In genomic region chr7:100107125-100107737, GRCh38 we compare ENCODE assay signal across 17 cellular contexts. TPM values are rescaled to one million over a fixed set of nuclear protein-coding genes. Genes with fewer than 3 reads are reported as not detected.
DNase-seq lines count a peak whose midpoint lies in the region; ATAC-seq, FAIRE-seq and TF ChIP-seq lines count a peak whose summit lies in the region.
"Had no signal": no experiment of that assay in that cellular context is flagged by ENCODE, and none has a peak within 500 bp of the region (broad histone marks: within the 10 kb centered on the region; RNA-seq: fewer than 3 reads in every experiment).

No MANE protein-coding gene starts in this region.

- H3K36me3 ChIP-seq in OCI-LY7 (ENCODE audit: insufficient read depth, low read length): peaks cover 63% of the 10 kb centered on the region
- peaks cover 9 to 56% (median 38%) of the 10 kb centered on the region in 4 experiments; a peak in 7 of 8 replicates for H3K36me3 ChIP-seq in H1 (ENCODE audit: control insufficient read depth in 2 of 4, insufficient read depth in 4 of 4, low read length in 3 of 4)

- no peak overlapping the region for H2BK20ac ChIP-seq in H1 (ENCODE audit: low read length)

- TF ChIP-seq POLR2A in H1 (IDR thresholded peaks at IDR 0.05; ENCODE audit: control extremely low read depth in 1 of 2, low read depth in 2 of 2, low read length in 2 of 2): no peak

- no peaks in the 10 kb centered on the region for H3K9me2 ChIP-seq in OCI-LY7 (ENCODE audit: insufficient read depth, low read length)

- no peak for TF ChIP-seq CTCF in Calu3 (IDR thresholded peaks at IDR 0.05; ENCODE audit: unreplicated experiment)
- no peak for TF ChIP-seq CTCF in OCI-LY7 (conservative IDR thresholded peaks at IDR 0.05; ENCODE audit: low read length)
- TF ChIP-seq CTCF in H1 (IDR thresholded peaks at IDR 0.05; ENCODE audit: control extremely low read depth in 1 of 3, insufficient read depth in 1 of 3, low read depth in 1 of 3, low read length in 3 of 3): no peak

- ATAC-seq in sciatic nerve: peak; percentile 3
- no peak for ATAC-seq in HG03378 (IDR thresholded peaks at IDR 0.05; ENCODE audit: unreplicated experiment)
- ATAC-seq: Right ventricle myocardium inferior had no signal

- no peak overlapping the region for H2AFZ ChIP-seq in OCI-LY7 (ENCODE audit: low read length)
- no peak overlapping the region for H2AFZ ChIP-seq in H1 (ENCODE audit: low read length)

- H3K4me3 Mint-ChIP-seq in Calu3 (ENCODE audit: low read depth, unreplicated experiment): no peak overlapping the region
- H3K4me3 Mint-ChIP-seq: B cell had no signal

- no peaks in the 10 kb centered on the region for H3K4me1 Mint-ChIP-seq in Calu3 (ENCODE audit: low read depth, unreplicated experiment)

- H3K27me3 Mint-ChIP-seq in Calu3 (ENCODE audit: unreplicated experiment): no peaks in the 10 kb centered on the region
- H3K27me3 Mint-ChIP-seq: B cell; CD4-positive, CD25-positive, alpha-beta regulatory T cell; IgD-negative memory B cell had no signal

- no peak overlapping the region for H3K18ac ChIP-seq in H1 (ENCODE audit: extremely low read depth, low read length)

- no peaks in the 10 kb centered on the region; the same call in 1 of the 2 replicates for H3K79me1 ChIP-seq in H1 (ENCODE audit: low read depth, low read length)

- H3K4me3 ChIP-seq in OCI-LY7 (ENCODE audit: low read depth, low read length, poor library complexity, severe bottlenecking) (no peak overlapping the region), H1 (ENCODE audit: extremely low read depth in 1 of 4, insufficient read depth in 2 of 4, low read depth in 3 of 4, low read length in 4 of 4) (no peak overlapping the region)

- H3K9me3 ChIP-seq in OCI-LY7 (ENCODE audit: low read length) (no peaks in the 10 kb centered on the region), H1 (ENCODE audit: insufficient read depth in 2 of 2, low read depth in 1 of 2, low read length in 1 of 2) (no peaks in the 10 kb centered on the region)

- BruUV-seq in Calu3 (replicated peaks; lab: Mats Ljungman, UMichigan) (TSS peak; percentile 66), OCI-LY7 (replicated peaks; lab: Mats Ljungman, UMichigan) (TSS peak; percentile 96)

- H4K8ac ChIP-seq in H1 (ENCODE audit: extremely low read depth, insufficient read depth, low read length): no peak overlapping the region

- H3K27me3 ChIP-seq in H1 (replicated peaks in 1 of 4; ENCODE audit: control insufficient read depth in 3 of 4, extremely low read depth in 1 of 4, insufficient read depth in 3 of 4, low read length in 3 of 4): no peaks in the 10 kb centered on the region

- H3K23ac ChIP-seq in H1 (ENCODE audit: insufficient read length): no peak overlapping the region

- H2BK15ac ChIP-seq in H1 (ENCODE audit: low read length): no peak overlapping the region

- TF ChIP-seq EP300 in H1 (IDR thresholded peaks at IDR 0.05; ENCODE audit: borderline replicate concordance in 1 of 2, low read depth in 2 of 2, low read length in 2 of 2): no peak

- H3K56ac ChIP-seq in H1 (replicated peaks; ENCODE audit: insufficient read length, low read depth, low read length): no peak overlapping the region

- no peak for DNase-seq in Calu3
- no peak for DNase-seq in OCI-LY7 (ENCODE audit: low spot score)
- no peak for DNase-seq in H1 (ENCODE audit: low read depth in 1 of 2, low spot score in 2 of 2)
- DNase-seq in sciatic nerve (ENCODE audit: low spot score): no peak
- no peak for DNase-seq in iPS-NIHi7 (ENCODE audit: extremely low spot score)
- no peak for DNase-seq in RCC 7860 (ENCODE audit: low spot score)
- DNase-seq: CD4-positive, CD25-positive, alpha-beta regulatory T cell; DMS79; HCEC 1CT; NCI-H1417; NCI-H2029; NCI-H2171; NCI-H748 treated with DMSO at 0.1 percent for 48 hours had no signal

- H3K9ac ChIP-seq in H1 (replicated peaks in 1 of 4; ENCODE audit: extremely low read depth in 1 of 4, low read depth in 3 of 4, low read length in 3 of 4): no peak overlapping the region

- intact Hi-C loops in Calu3 (cut with micrococcal nuclease; ENCODE audit: unreplicated experiment) (no loop called here), OCI-LY7 (cut with micrococcal nuclease; ENCODE audit: unreplicated experiment) (no loop called here), sciatic nerve (cut with DNase I) (no loop called here)

- no peak for TF ChIP-seq RAD21 in H1 (IDR thresholded peaks at IDR 0.05 in 1 of 2, conservative IDR thresholded peaks at IDR 0.05 in 1 of 2; ENCODE audit: low read depth in 2 of 2, low read length in 2 of 2)

- no peak overlapping the region for H3K27ac Mint-ChIP-seq in Calu3 (ENCODE audit: unreplicated experiment)
- H3K27ac Mint-ChIP-seq: B cell; CD4-positive, CD25-positive, alpha-beta regulatory T cell had no signal

- WGBS in H1 (ENCODE audit: extremely low coverage in 1 of 2, insufficient coverage in 1 of 2, insufficient read length in 1 of 2, insufficient replicate concordance in 2 of 2, low coverage in 1 of 2, low lambda C conversion rate in 2 of 2, missing lambda C conversion rate in 1 of 2), 2 experiments: 96% methylated on average over 21 of the region's 25 CpGs; no CpG with 5 or more reads in 1 of the 2 experiments

- FAIRE-seq in H1 (lab: Jason Lieb, UNC) (no peak), RCC 7860 (lab: Jason Lieb, UNC) (no peak)

- H3K4me2 ChIP-seq in OCI-LY7 (ENCODE audit: low read length) (no peak overlapping the region), H1 (ENCODE audit: insufficient read depth in 1 of 2, low read depth in 2 of 2, low read length in 2 of 2) (no peak overlapping the region)

- peaks cover 42% of the 10 kb centered on the region for H3K36me3 Mint-ChIP-seq in Calu3 (ENCODE audit: insufficient read depth, unreplicated experiment)
- H3K36me3 Mint-ChIP-seq: IgD-negative memory B cell had no signal

- H4K91ac ChIP-seq in H1 (replicated peaks; ENCODE audit: insufficient read length, low read length): no peak overlapping the region

- CTCF ChIA-PET in Calu3 (lab: Charles Lee) (no interaction called here), OCI-LY7 (lab: Charles Lee; ENCODE audit: unreplicated experiment) (no interaction called here), H1 (lab: Charles Lee; ENCODE audit: partially characterized antibody) (no interaction called here)

- H3K4ac ChIP-seq in H1 (replicated peaks; ENCODE audit: insufficient read length, low read depth, low read length): no peak overlapping the region

- POLR2A ChIA-PET in OCI-LY7 (lab: Charles Lee): no interaction called here
- POLR2A ChIA-PET in H1 (lab: Charles Lee; ENCODE audit: partially characterized antibody): interaction anchor here (0.6 to 20.0 kb wide), 3 partner anchors 10 to 39 kb away, joined by 4 to 722 read pairs (median 414); partner anchors contain the start of genes CNPY4, COPS6, MBLAC1 and TAF6

- H2BK12ac ChIP-seq in H1 (ENCODE audit: low read depth, low read length): no peak overlapping the region

- no peak overlapping the region for H3K14ac ChIP-seq in H1 (ENCODE audit: insufficient read length)

- H2AK5ac ChIP-seq in H1 (ENCODE audit: low read depth, low read length): no peak overlapping the region

- peaks cover 9% of the 10 kb centered on the region; the same call in 1 of the 2 replicates for H3K79me2 ChIP-seq in OCI-LY7 (ENCODE audit: insufficient read depth, low read depth, low read length)
- H3K79me2 ChIP-seq in H1 (ENCODE audit: control insufficient read depth in 1 of 2, insufficient read depth in 2 of 2, low read length in 2 of 2): 0 out of 4 replicates have a peak, but pooled peaks cover 0 to 6% of the 10 kb centered on the region in 2 experiments

- no peak overlapping the region for H2BK120ac ChIP-seq in H1 (replicated peaks; ENCODE audit: low read depth, low read length)

- H3K4me1 ChIP-seq in OCI-LY7 (ENCODE audit: insufficient read depth, low read length, poor library complexity, severe bottlenecking) (peaks cover 11% of the 10 kb centered on the region), H1 (replicated peaks in 1 of 4; ENCODE audit: control insufficient read depth in 3 of 4, insufficient read depth in 4 of 4, low read length in 3 of 4) (no peaks in the 10 kb centered on the region; a peak in 2 of 7 replicates)

- H4K20me1 ChIP-seq in OCI-LY7 (ENCODE audit: insufficient read depth, low read length) (no peaks in the 10 kb centered on the region), H1 (replicated peaks in 1 of 2; ENCODE audit: control insufficient read depth in 1 of 2, insufficient read depth in 2 of 2, low read length in 2 of 2) (peaks cover 5% of the 10 kb centered on the region in 2 experiments)

- H3K23me2 ChIP-seq in H1 (ENCODE audit: low read depth, low read length): no peaks in the 10 kb centered on the region

- H4K5ac ChIP-seq in H1 (ENCODE audit: insufficient read length, low read depth, low read length): no peak overlapping the region

- no peaks in the 10 kb centered on the region for H3K9me3 Mint-ChIP-seq in Calu3 (ENCODE audit: low read depth, unreplicated experiment)
- H3K9me3 Mint-ChIP-seq: IgD-negative memory B cell had no signal

- no peak overlapping the region for H3K27ac ChIP-seq in OCI-LY7 (ENCODE audit: low read depth, low read length, poor library complexity, severe bottlenecking)
- no peak overlapping the region for H3K27ac ChIP-seq in H1 (ENCODE audit: low read depth, low read length)

- H2BK5ac ChIP-seq in H1 (ENCODE audit: low read depth, low read length): no peak overlapping the region

RNA-seq across cellular contexts. Expression of gene AP4M1, which starts 5.8 kb away (rescaled TPM):
- total RNA-seq in Calu3 (2022) (12.1 and 13.9 TPM in 2 replicates), OCI-LY7 (2022) (29.3 and 33.8 TPM in 2 replicates), sciatic nerve (19.5 TPM)
- total RNA-seq in OCI-LY7 (2014; rRNA removed; shearing (Covaris generic)): 14.1 and 25.0 TPM in 2 replicates
- 15.2 and 15.8 TPM in 2 replicates for total RNA-seq in H1 (2021; fragmentation: NEBNext Ultra II Directional; extraction: Animal tissue kit (Norgen Biotek cat#: 25700))
- 15.9 and 16.6 TPM in 2 replicates for polyA plus RNA-seq in H1 (2011; rRNA removed)
- 12.1 TPM for polyA plus RNA-seq in H1 (2011; cell fraction: cytosol; rRNA removed)
- 38.5 TPM for polyA plus RNA-seq in H1 (2011; cell fraction: nucleus; rRNA removed)
- 14.4 to 21.1 TPM (median 19.3 TPM) in 4 replicates for polyA plus RNA-seq in H1 (2012, experiment 1 of 2)
- 19.6 TPM for polyA plus RNA-seq in H1 (2012, experiment 2 of 2)
- 10.8 TPM for polyA plus RNA-seq in H1 (2013, experiment 1 of 2)
- polyA plus RNA-seq in H1 (2013, experiment 2 of 2): 11.6 TPM
- polyA minus RNA-seq in H1 (2011; rRNA and poly(A)+ RNA removed): 12.8 and 16.5 TPM in 2 replicates
- polyA minus RNA-seq in H1 (2011; cell fraction: cytosol; rRNA and poly(A)+ RNA removed): 8.6 TPM
- 12.6 TPM for polyA minus RNA-seq in H1 (2011; cell fraction: nucleus; rRNA and poly(A)+ RNA removed)

RNA-seq across cellular contexts. Expression of gene MCM7, which starts 6.0 kb away (rescaled TPM):
- total RNA-seq in Calu3 (2022) (122 and 125 TPM in 2 replicates), OCI-LY7 (2022) (423 and 443 TPM in 2 replicates), sciatic nerve (42.4 TPM)
- total RNA-seq in OCI-LY7 (2014; rRNA removed; shearing (Covaris generic)): 424 and 475 TPM in 2 replicates
- total RNA-seq in H1 (2021; fragmentation: NEBNext Ultra II Directional; extraction: Animal tissue kit (Norgen Biotek cat#: 25700)): 339 and 344 TPM in 2 replicates
- 313 and 394 TPM in 2 replicates for polyA plus RNA-seq in H1 (2011; rRNA removed)
- polyA plus RNA-seq in H1 (2011; cell fraction: cytosol; rRNA removed): 370 TPM
- polyA plus RNA-seq in H1 (2011; cell fraction: nucleus; rRNA removed): 732 TPM
- polyA plus RNA-seq in H1 (2012, experiment 1 of 2): 297 to 387 TPM (median 352 TPM) in 4 replicates
- polyA plus RNA-seq in H1 (2012, experiment 2 of 2): 212 TPM
- polyA plus RNA-seq in H1 (2013, experiment 1 of 2): 254 TPM
- 229 TPM for polyA plus RNA-seq in H1 (2013, experiment 2 of 2)
- 344 and 385 TPM in 2 replicates for polyA minus RNA-seq in H1 (2011; rRNA and poly(A)+ RNA removed)
- polyA minus RNA-seq in H1 (2011; cell fraction: cytosol; rRNA and poly(A)+ RNA removed): 320 TPM
- polyA minus RNA-seq in H1 (2011; cell fraction: nucleus; rRNA and poly(A)+ RNA removed): 348 TPM

RNA-seq across cellular contexts. Expression of gene TAF6, which starts 11.9 kb away (rescaled TPM):
- total RNA-seq in Calu3 (2022) (50.5 and 50.8 TPM in 2 replicates), OCI-LY7 (2022) (71.0 and 76.5 TPM in 2 replicates), sciatic nerve (30.6 TPM)
- 28.0 and 35.4 TPM in 2 replicates for total RNA-seq in OCI-LY7 (2014; rRNA removed; shearing (Covaris generic))
- total RNA-seq in H1 (2021; fragmentation: NEBNext Ultra II Directional; extraction: Animal tissue kit (Norgen Biotek cat#: 25700)): 101 and 109 TPM in 2 replicates
- polyA plus RNA-seq in H1 (2011; rRNA removed): 66.7 and 113 TPM in 2 replicates
- 29.4 TPM for polyA plus RNA-seq in H1 (2011; cell fraction: cytosol; rRNA removed)
- polyA plus RNA-seq in H1 (2011; cell fraction: nucleus; rRNA removed): 79.1 TPM
- 71.9 to 120 TPM (median 110 TPM) in 4 replicates for polyA plus RNA-seq in H1 (2012, experiment 1 of 2)
- 110 TPM for polyA plus RNA-seq in H1 (2012, experiment 2 of 2)
- polyA plus RNA-seq in H1 (2013, experiment 1 of 2): 68.1 TPM
- polyA plus RNA-seq in H1 (2013, experiment 2 of 2): 69.5 TPM
- polyA minus RNA-seq in H1 (2011; rRNA and poly(A)+ RNA removed): 37.5 and 55.6 TPM in 2 replicates
- 42.3 TPM for polyA minus RNA-seq in H1 (2011; cell fraction: cytosol; rRNA and poly(A)+ RNA removed)
- polyA minus RNA-seq in H1 (2011; cell fraction: nucleus; rRNA and poly(A)+ RNA removed): 32.4 TPM

RNA-seq across cellular contexts. Expression of gene CNPY4, which starts 12.2 kb away (rescaled TPM):
- 5.6 and 5.9 TPM in 2 replicates for total RNA-seq in Calu3 (2022)
- 20.9 and 24.5 TPM in 2 replicates for total RNA-seq in OCI-LY7 (2014; rRNA removed; shearing (Covaris generic))
- total RNA-seq in OCI-LY7 (2022): 25.8 and 26.7 TPM in 2 replicates
- total RNA-seq in H1 (2021; fragmentation: NEBNext Ultra II Directional; extraction: Animal tissue kit (Norgen Biotek cat#: 25700)): 15.3 and 15.9 TPM in 2 replicates
- 9.1 and 10.2 TPM in 2 replicates for polyA plus RNA-seq in H1 (2011; rRNA removed)
- 15.9 TPM for polyA plus RNA-seq in H1 (2011; cell fraction: cytosol; rRNA removed)
- polyA plus RNA-seq in H1 (2011; cell fraction: nucleus; rRNA removed): 11.4 TPM
- polyA plus RNA-seq in H1 (2012, experiment 1 of 2): 18.3 to 21.4 TPM (median 19.8 TPM) in 4 replicates
- 7.7 TPM for polyA plus RNA-seq in H1 (2012, experiment 2 of 2)
- polyA plus RNA-seq in H1 (2013, experiment 1 of 2): 14.0 TPM
- polyA plus RNA-seq in H1 (2013, experiment 2 of 2): 17.1 TPM
- polyA minus RNA-seq in H1 (2011; rRNA and poly(A)+ RNA removed): 8.2 and 8.3 TPM in 2 replicates
- 5.3 TPM for polyA minus RNA-seq in H1 (2011; cell fraction: cytosol; rRNA and poly(A)+ RNA removed)
- 6.8 TPM for polyA minus RNA-seq in H1 (2011; cell fraction: nucleus; rRNA and poly(A)+ RNA removed)
- 21.1 TPM for total RNA-seq in sciatic nerve

RNA-seq across cellular contexts. Expression of gene COPS6, which starts 18.5 kb away (rescaled TPM):
- total RNA-seq in Calu3 (2022) (97.1 and 110 TPM in 2 replicates), OCI-LY7 (2022) (93.3 and 96.0 TPM in 2 replicates), sciatic nerve (76.2 TPM)
- 57.6 and 60.5 TPM in 2 replicates for total RNA-seq in OCI-LY7 (2014; rRNA removed; shearing (Covaris generic))
- total RNA-seq in H1 (2021; fragmentation: NEBNext Ultra II Directional; extraction: Animal tissue kit (Norgen Biotek cat#: 25700)): 127 and 128 TPM in 2 replicates
- polyA plus RNA-seq in H1 (2011; rRNA removed): 159 and 225 TPM in 2 replicates
- 182 TPM for polyA plus RNA-seq in H1 (2011; cell fraction: cytosol; rRNA removed)
- 125 TPM for polyA plus RNA-seq in H1 (2011; cell fraction: nucleus; rRNA removed)
- 126 to 168 TPM (median 164 TPM) in 4 replicates for polyA plus RNA-seq in H1 (2012, experiment 1 of 2)
- 93.7 TPM for polyA plus RNA-seq in H1 (2012, experiment 2 of 2)
- 98.9 TPM for polyA plus RNA-seq in H1 (2013, experiment 1 of 2)
- polyA plus RNA-seq in H1 (2013, experiment 2 of 2): 103 TPM
- 154 and 162 TPM in 2 replicates for polyA minus RNA-seq in H1 (2011; rRNA and poly(A)+ RNA removed)
- polyA minus RNA-seq in H1 (2011; cell fraction: cytosol; rRNA and poly(A)+ RNA removed): 75.1 TPM
- 66.5 TPM for polyA minus RNA-seq in H1 (2011; cell fraction: nucleus; rRNA and poly(A)+ RNA removed)
